ENCODE assay signal across 15 cellular contexts in genomic region chr9:101510344-101510940, GRCh38. TPM values are rescaled to one million over a fixed set of nuclear protein-coding genes. Genes with fewer than 3 reads are reported as not detected.
DNase-seq lines count a peak whose midpoint lies in the region; ATAC-seq lines count a peak whose summit lies in the region.
"Had no signal": no experiment of that assay in that cellular context is flagged by ENCODE, and none has a peak within 500 bp of the region (broad histone marks: within the 10 kb centered on the region; RNA-seq: fewer than 3 reads in every experiment).

No MANE protein-coding gene starts in this region.

- H3K27ac Mint-ChIP-seq in activated CD4-positive, alpha-beta T cell treated with anti-CD3 and anti-CD28 coated beads for 36 hours = no peak overlapping the region
- peak overlapping the region; percentile 27 for H3K27ac Mint-ChIP-seq in activated T-cell treated with anti-CD3 and anti-CD28 coated beads, Interleukin-2, amount 50 U/mL, for 24 hours
- no peak overlapping the region for H3K27ac Mint-ChIP-seq in activated T-helper 2 cell treated with anti-CD3 and anti-CD28 coated beads, Interferon-gamma antibody, Interleukin-2, Interleukin-4, amounts not matched to agents 10 μg/mL and 5 μg/mL and 100 μg/mL, durations not matched to agents 14 hours and 24 hours and 36 hours
- H3K27ac Mint-ChIP-seq: CD8-positive, alpha-beta memory T cell had no signal

- H3K36me3 Mint-ChIP-seq in activated CD4-positive, alpha-beta T cell treated with anti-CD3 and anti-CD28 coated beads for 36 hours (ENCODE audit: low read depth) = no peaks in the 10 kb centered on the region
- H3K36me3 Mint-ChIP-seq in activated T-cell treated with anti-CD3 and anti-CD28 coated beads, Interleukin-2, amount 50 U/mL, for 24 hours (ENCODE audit: low read depth) = no peaks in the 10 kb centered on the region
- no peaks in the 10 kb centered on the region for H3K36me3 Mint-ChIP-seq in activated T-helper 2 cell treated with anti-CD3 and anti-CD28 coated beads, Interferon-gamma antibody, Interleukin-2, Interleukin-4, amounts not matched to agents 10 μg/mL and 5 μg/mL and 100 μg/mL, durations not matched to agents 14 hours and 24 hours and 36 hours (ENCODE audit: low read depth)
- H3K36me3 Mint-ChIP-seq: CD8-positive, alpha-beta memory T cell had no signal

- H3K4me3 Mint-ChIP-seq in activated CD4-positive, alpha-beta T cell treated with anti-CD3 and anti-CD28 coated beads for 36 hours = no peak overlapping the region
- no peak overlapping the region for H3K4me3 Mint-ChIP-seq in activated T-cell treated with anti-CD3 and anti-CD28 coated beads, Interleukin-2, amount 50 U/mL, for 24 hours
- H3K4me3 Mint-ChIP-seq in activated T-helper 2 cell treated with anti-CD3 and anti-CD28 coated beads, Interferon-gamma antibody, Interleukin-2, Interleukin-4, amounts not matched to agents 10 μg/mL and 5 μg/mL and 100 μg/mL, durations not matched to agents 14 hours and 24 hours and 36 hours (ENCODE audit: low read depth) = no peak overlapping the region
- H3K4me3 Mint-ChIP-seq: CD8-positive, alpha-beta memory T cell had no signal

- intact Hi-C loops in activated CD4-positive, alpha-beta T cell treated with anti-CD3 and anti-CD28 coated beads for 36 hours (cut with DNase I, micrococcal nuclease) = no loop called here
- intact Hi-C loops in activated T-helper 2 cell treated with anti-CD3 and anti-CD28 coated beads, Interferon-gamma antibody, Interleukin-2, Interleukin-4, amounts not matched to agents 10 μg/mL and 5 μg/mL and 100 μg/mL, durations not matched to agents 14 hours and 24 hours and 36 hours (cut with micrococcal nuclease) = no loop called here

- H3K4me1 Mint-ChIP-seq in activated CD4-positive, alpha-beta T cell treated with anti-CD3 and anti-CD28 coated beads for 36 hours = peaks cover 14% of the 10 kb centered on the region
- H3K4me1 Mint-ChIP-seq in activated T-cell treated with anti-CD3 and anti-CD28 coated beads, Interleukin-2, amount 50 U/mL, for 24 hours (ENCODE audit: low read depth) = peaks cover 8% of the 10 kb centered on the region
- H3K4me1 Mint-ChIP-seq in activated T-helper 2 cell treated with anti-CD3 and anti-CD28 coated beads, Interferon-gamma antibody, Interleukin-2, Interleukin-4, amounts not matched to agents 10 μg/mL and 5 μg/mL and 100 μg/mL, durations not matched to agents 14 hours and 24 hours and 36 hours (ENCODE audit: low read depth) = no peaks in the 10 kb centered on the region
- H3K4me1 Mint-ChIP-seq: CD8-positive, alpha-beta memory T cell had no signal

- POLR2A ChIA-PET in activated CD4-positive, alpha-beta T cell treated with anti-CD3 and anti-CD28 coated beads for 36 hours (lab: Charles Lee) = interaction anchor here (0.6 kb wide), 1 partner anchor 20 kb away, joined by 4 read pairs; no protein-coding TSS in a partner anchor

- no peaks in the 10 kb centered on the region for H3K9me3 Mint-ChIP-seq in activated CD4-positive, alpha-beta T cell treated with anti-CD3 and anti-CD28 coated beads for 36 hours (ENCODE audit: low read depth)
- no peaks in the 10 kb centered on the region for H3K9me3 Mint-ChIP-seq in activated T-cell treated with anti-CD3 and anti-CD28 coated beads, Interleukin-2, amount 50 U/mL, for 24 hours
- no peaks in the 10 kb centered on the region for H3K9me3 Mint-ChIP-seq in activated T-helper 2 cell treated with anti-CD3 and anti-CD28 coated beads, Interferon-gamma antibody, Interleukin-2, Interleukin-4, amounts not matched to agents 10 μg/mL and 5 μg/mL and 100 μg/mL, durations not matched to agents 14 hours and 24 hours and 36 hours
- H3K9me3 Mint-ChIP-seq: CD8-positive, alpha-beta memory T cell had no signal

- ATAC-seq in activated CD4-positive, alpha-beta T cell treated with anti-CD3 and anti-CD28 coated beads for 36 hours = peak; percentile 75
- peak; percentile 44 for ATAC-seq in stimulated activated naive CD8-positive, alpha-beta T cell treated with anti-CD3 and anti-CD28 coated beads, Interleukin-15, Interleukin-2, amounts not matched to agents 100 U/mL and 50 U/mL, for 24 hours

- CTCF ChIA-PET in activated CD4-positive, alpha-beta T cell treated with anti-CD3 and anti-CD28 coated beads for 36 hours (lab: Charles Lee) = interaction anchor here (1.1 kb wide), 1 partner anchor 19 kb away, joined by 3 read pairs; no protein-coding TSS in a partner anchor

- DNase-seq in activated CD4-positive, alpha-beta T cell treated with anti-CD3 and anti-CD28 coated beads for 36 hours = peak; percentile 47
- no peak for DNase-seq in activated CD4-positive, alpha-beta T cell treated with anti-CD3 and anti-CD28 coated beads for 4 hours
- no peak for DNase-seq in activated T-cell treated with anti-CD3 and anti-CD28 coated beads, Interleukin-2, amount 50 U/mL, for 24 hours
- DNase-seq in activated T-cell treated with anti-CD3 and anti-CD28 coated beads, Interleukin-2, amount 50 U/mL, for 48 hours = no peak
- peak; percentile 16 for DNase-seq in stimulated activated CD4-positive, alpha-beta T cell treated with anti-CD3 and anti-CD28 coated beads, Interleukin-15, amount 100 ng/mL, for 24 hours
- no peak for DNase-seq in stimulated activated CD4-positive, alpha-beta T cell treated with anti-CD3 and anti-CD28 coated beads, Interleukin-12 subunit alpha, Interleukin-12 subunit beta, amount 100 ng/mL, for 4 hours
- no peak for DNase-seq in stimulated activated naive CD8-positive, alpha-beta T cell treated with anti-CD3 and anti-CD28 coated beads, Interleukin-15, Interleukin-2, amounts not matched to agents 100 U/mL and 50 U/mL, for 24 hours
- DNase-seq in activated T-helper 2 cell treated with anti-CD3 and anti-CD28 coated beads, Interferon-gamma antibody, Interleukin-2, Interleukin-4, amounts not matched to agents 10 μg/mL and 5 μg/mL and 100 μg/mL, durations not matched to agents 14 hours and 24 hours and 36 hours (ENCODE audit: low spot score) = no peak
- DNase-seq: 8988T; AML-193; Caco-2; CD8-positive, alpha-beta memory T cell; DND-41; GDM1; HCEC 1CT had no signal

- peaks cover 25% of the 10 kb centered on the region for H3K27me3 Mint-ChIP-seq in activated CD4-positive, alpha-beta T cell treated with anti-CD3 and anti-CD28 coated beads for 36 hours
- H3K27me3 Mint-ChIP-seq in activated T-cell treated with anti-CD3 and anti-CD28 coated beads, Interleukin-2, amount 50 U/mL, for 24 hours = peaks cover 41% of the 10 kb centered on the region
- H3K27me3 Mint-ChIP-seq in activated T-helper 2 cell treated with anti-CD3 and anti-CD28 coated beads, Interferon-gamma antibody, Interleukin-2, Interleukin-4, amounts not matched to agents 10 μg/mL and 5 μg/mL and 100 μg/mL, durations not matched to agents 14 hours and 24 hours and 36 hours (ENCODE audit: low read depth) = peaks cover 11% of the 10 kb centered on the region

RNA-seq across cellular contexts. Expression of gene RNF20, which starts 23.2 kb away (rescaled TPM):
- total RNA-seq in activated CD4-positive, alpha-beta T cell treated with anti-CD3 and anti-CD28 coated beads for 36 hours = 10 to 100 TPM; 37.2 to 46.4 TPM
- total RNA-seq in activated T-helper 2 cell treated with anti-CD3 and anti-CD28 coated beads, Interferon-gamma antibody, Interleukin-2, Interleukin-4, amounts not matched to agents 10 μg/mL and 5 μg/mL and 100 μg/mL, durations not matched to agents 14 hours and 24 hours and 36 hours = 34.8 and 37.2 TPM in 2 replicates

Comparison
In these comparisons a context has a peak if more than half of its experiments do, and no peak if none do; other contexts are left out.
1. DNase-seq: peak in activated CD4-positive, alpha-beta T cell treated with anti-CD3 and anti-CD28 coated beads for 36 hours (single experiment) and stimulated activated CD4-positive, alpha-beta T cell treated with anti-CD3 and anti-CD28 coated beads, Interleukin-15, amount 100 ng/mL, for 24 hours (single experiment); none in activated CD4-positive, alpha-beta T cell treated with anti-CD3 and anti-CD28 coated beads for 4 hours (0 of 2), activated T-cell treated with anti-CD3 and anti-CD28 coated beads, Interleukin-2, amount 50 U/mL, for 24 hours (single experiment), activated T-cell treated with anti-CD3 and anti-CD28 coated beads, Interleukin-2, amount 50 U/mL, for 48 hours (0 of 2), stimulated activated CD4-positive, alpha-beta T cell treated with anti-CD3 and anti-CD28 coated beads, Interleukin-12 subunit alpha, Interleukin-12 subunit beta, amount 100 ng/mL, for 4 hours (single experiment), stimulated activated naive CD8-positive, alpha-beta T cell treated with anti-CD3 and anti-CD28 coated beads, Interleukin-15, Interleukin-2, amounts not matched to agents 100 U/mL and 50 U/mL, for 24 hours (single experiment) and activated T-helper 2 cell treated with anti-CD3 and anti-CD28 coated beads, Interferon-gamma antibody, Interleukin-2, Interleukin-4, amounts not matched to agents 10 μg/mL and 5 μg/mL and 100 μg/mL, durations not matched to agents 14 hours and 24 hours and 36 hours (single experiment).